In the genomic region with DNA sequence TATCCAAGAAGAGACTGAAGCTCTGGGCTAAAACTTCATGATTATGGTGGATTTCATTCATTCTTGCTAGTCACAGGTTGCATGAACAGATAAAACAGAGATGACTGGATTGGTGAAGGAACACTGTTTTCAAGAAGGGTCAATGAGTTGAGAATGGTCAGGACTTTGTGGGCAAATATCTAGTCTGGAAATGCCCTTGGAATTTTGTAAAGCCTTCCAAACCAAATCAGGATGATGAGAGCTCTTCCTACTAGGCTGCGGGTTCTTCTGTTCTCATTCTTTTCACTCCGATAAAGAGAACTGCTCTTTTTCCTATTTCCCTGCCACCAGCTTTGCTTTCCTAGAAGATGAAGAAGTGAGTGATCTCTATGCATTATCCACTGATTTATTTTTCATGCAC, we compare ENCODE assay signal across 1 cellular context.
TF ChIP-seq lines count a peak whose summit lies in the region.

No MANE protein-coding gene starts in this region.

TF ChIP-seq in SK-N-SH, 30 proteins besides CTCF, POLR2A, EP300 and RAD21 (continued from another document):
- TF ChIP-seq, protein P1, sequence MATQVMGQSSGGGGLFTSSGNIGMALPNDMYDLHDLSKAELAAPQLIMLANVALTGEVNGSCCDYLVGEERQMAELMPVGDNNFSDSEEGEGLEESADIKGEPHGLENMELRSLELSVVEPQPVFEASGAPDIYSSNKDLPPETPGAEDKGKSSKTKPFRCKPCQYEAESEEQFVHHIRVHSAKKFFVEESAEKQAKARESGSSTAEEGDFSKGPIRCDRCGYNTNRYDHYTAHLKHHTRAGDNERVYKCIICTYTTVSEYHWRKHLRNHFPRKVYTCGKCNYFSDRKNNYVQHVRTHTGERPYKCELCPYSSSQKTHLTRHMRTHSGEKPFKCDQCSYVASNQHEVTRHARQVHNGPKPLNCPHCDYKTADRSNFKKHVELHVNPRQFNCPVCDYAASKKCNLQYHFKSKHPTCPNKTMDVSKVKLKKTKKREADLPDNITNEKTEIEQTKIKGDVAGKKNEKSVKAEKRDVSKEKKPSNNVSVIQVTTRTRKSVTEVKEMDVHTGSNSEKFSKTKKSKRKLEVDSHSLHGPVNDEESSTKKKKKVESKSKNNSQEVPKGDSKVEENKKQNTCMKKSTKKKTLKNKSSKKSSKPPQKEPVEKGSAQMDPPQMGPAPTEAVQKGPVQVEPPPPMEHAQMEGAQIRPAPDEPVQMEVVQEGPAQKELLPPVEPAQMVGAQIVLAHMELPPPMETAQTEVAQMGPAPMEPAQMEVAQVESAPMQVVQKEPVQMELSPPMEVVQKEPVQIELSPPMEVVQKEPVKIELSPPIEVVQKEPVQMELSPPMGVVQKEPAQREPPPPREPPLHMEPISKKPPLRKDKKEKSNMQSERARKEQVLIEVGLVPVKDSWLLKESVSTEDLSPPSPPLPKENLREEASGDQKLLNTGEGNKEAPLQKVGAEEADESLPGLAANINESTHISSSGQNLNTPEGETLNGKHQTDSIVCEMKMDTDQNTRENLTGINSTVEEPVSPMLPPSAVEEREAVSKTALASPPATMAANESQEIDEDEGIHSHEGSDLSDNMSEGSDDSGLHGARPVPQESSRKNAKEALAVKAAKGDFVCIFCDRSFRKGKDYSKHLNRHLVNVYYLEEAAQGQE (IDR thresholded peaks at IDR 0.05; ENCODE audit: low read depth, low read length), result no peak
- TF ChIP-seq POLR2AphosphoS5 (IDR thresholded peaks at IDR 0.05; ENCODE audit: low read depth, low read length) (no peak), TEAD4 (IDR thresholded peaks at IDR 0.05; ENCODE audit: borderline replicate concordance, insufficient read depth) (no peak), TCF12 (IDR thresholded peaks at IDR 0.05) (no peak), NRF1 (IDR thresholded peaks at IDR 0.05; ENCODE audit: low read depth, low read length) (no peak), RFX5 (IDR thresholded peaks at IDR 0.05; ENCODE audit: low read length) (no peak), JUND (IDR thresholded peaks at IDR 0.05) (no peak), SIN3A (IDR thresholded peaks at IDR 0.05; ENCODE audit: borderline replicate concordance, low read depth, low read length) (no peak)
- TF ChIP-seq, protein P2, sequence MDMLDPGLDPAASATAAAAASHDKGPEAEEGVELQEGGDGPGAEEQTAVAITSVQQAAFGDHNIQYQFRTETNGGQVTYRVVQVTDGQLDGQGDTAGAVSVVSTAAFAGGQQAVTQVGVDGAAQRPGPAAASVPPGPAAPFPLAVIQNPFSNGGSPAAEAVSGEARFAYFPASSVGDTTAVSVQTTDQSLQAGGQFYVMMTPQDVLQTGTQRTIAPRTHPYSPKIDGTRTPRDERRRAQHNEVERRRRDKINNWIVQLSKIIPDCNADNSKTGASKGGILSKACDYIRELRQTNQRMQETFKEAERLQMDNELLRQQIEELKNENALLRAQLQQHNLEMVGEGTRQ (IDR thresholded peaks at IDR 0.05; ENCODE audit: borderline replicate concordance, low read depth, low read length), result no peak
- TF ChIP-seq, protein P3, sequence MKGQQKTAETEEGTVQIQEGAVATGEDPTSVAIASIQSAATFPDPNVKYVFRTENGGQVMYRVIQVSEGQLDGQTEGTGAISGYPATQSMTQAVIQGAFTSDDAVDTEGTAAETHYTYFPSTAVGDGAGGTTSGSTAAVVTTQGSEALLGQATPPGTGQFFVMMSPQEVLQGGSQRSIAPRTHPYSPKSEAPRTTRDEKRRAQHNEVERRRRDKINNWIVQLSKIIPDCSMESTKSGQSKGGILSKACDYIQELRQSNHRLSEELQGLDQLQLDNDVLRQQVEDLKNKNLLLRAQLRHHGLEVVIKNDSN (IDR thresholded peaks at IDR 0.05; ENCODE audit: borderline replicate concordance, low read depth), result no peak
